In genomic region chr10:46028584-46029570, GRCh38 we compare ENCODE assay signal across 8 cellular contexts. TPM values are rescaled to one million over a fixed set of nuclear protein-coding genes. Genes with fewer than 3 reads are reported as not detected.
DNase-seq lines count a peak whose midpoint lies in the region; TF ChIP-seq lines count a peak whose summit lies in the region.

No MANE protein-coding gene starts in this region.

- no peak overlapping the region for H4K91ac ChIP-seq in neuronal stem cell (ENCODE audit: low read depth, low read length, poor library complexity)

- no peak overlapping the region for H4K8ac ChIP-seq in neuronal stem cell (ENCODE audit: low read depth, low read length)

- no peak overlapping the region for H2BK12ac ChIP-seq in neuronal stem cell (ENCODE audit: low read length)

- H3K27ac ChIP-seq in HEK293 (ENCODE audit: extremely low read depth, low read depth, low read length) = no peak overlapping the region
- peak overlapping the region; percentile 91 for H3K27ac ChIP-seq in fibroblast of lung (ENCODE audit: insufficient read depth, low read length)
- no peak overlapping the region for H3K27ac ChIP-seq in neuronal stem cell (replicated peaks; ENCODE audit: low read length)

- H3K9ac ChIP-seq in fibroblast of lung (ENCODE audit: insufficient read depth, low read length) (peak overlapping the region; percentile 95), neuronal stem cell (ENCODE audit: low read depth, low read length, poor library complexity) (no peak overlapping the region)

- H2BK15ac ChIP-seq in neuronal stem cell (ENCODE audit: low read length) = no peak overlapping the region

- H3K36me3 ChIP-seq in HEK293 (ENCODE audit: control insufficient read depth in 2 of 2, insufficient read depth in 1 of 2, low read length in 2 of 2) (peaks cover 0 to 25% of the 10 kb centered on the region in 2 experiments; a peak in 1 of 3 replicates), fibroblast of lung (ENCODE audit: control insufficient read depth, insufficient read depth, low read length) (no peaks in the 10 kb centered on the region), neuronal stem cell (replicated peaks in 1 of 2; ENCODE audit: control insufficient read depth in 2 of 2, insufficient read depth in 2 of 2, low read length in 2 of 2) (peaks cover 0 to 4% of the 10 kb centered on the region in 2 donors)

- peaks cover 19% of the 10 kb centered on the region for H3K4me1 ChIP-seq in HEK293 (ENCODE audit: control insufficient read depth, insufficient read depth, low read length)
- peaks cover 5% of the 10 kb centered on the region for H3K4me1 ChIP-seq in fibroblast of lung (ENCODE audit: control insufficient read depth, extremely low read depth, insufficient read depth, low read length)
- H3K4me1 ChIP-seq in neuronal stem cell (ENCODE audit: control insufficient read depth in 2 of 2, insufficient read depth in 1 of 2, low read depth in 1 of 2, low read length in 2 of 2) = peaks cover 3 to 9% of the 10 kb centered on the region in 2 donors

- no peak overlapping the region for H3K23ac ChIP-seq in neuronal stem cell (ENCODE audit: low read depth, low read length, poor library complexity)

- no peak overlapping the region for H2AK5ac ChIP-seq in neuronal stem cell (ENCODE audit: low read depth, low read length)

- H2BK120ac ChIP-seq in neuronal stem cell (ENCODE audit: low read depth, low read length) = no peak overlapping the region

- peak; percentile 36 for DNase-seq in stimulated activated CD4-positive, alpha-beta T cell treated with anti-CD3 and anti-CD28 coated beads, Interleukin-15, amount 100 ng/mL, for 24 hours
- DNase-seq in stimulated activated CD4-positive, alpha-beta T cell treated with anti-CD3 and anti-CD28 coated beads, Interleukin-12 subunit alpha, Interleukin-12 subunit beta, amount 100 ng/mL, for 4 hours = no peak
- peak; percentile 41 for DNase-seq in NCI-H146 (lab: John Stamatoyannopoulos, UW)
- DNase-seq in fibroblast of lung (ENCODE audit: low read depth in 2 of 2) = peak; percentile 76 to 82
- DNase-seq in neuronal stem cell (ENCODE audit: low spot score) = peak; percentile 33
- no peak for DNase-seq in GOT3 (lab: John Stamatoyannopoulos, UW)

- H3K9me3 ChIP-seq in HEK293 (ENCODE audit: control insufficient read depth, insufficient read depth, low read depth, low read length) (no peaks in the 10 kb centered on the region), fibroblast of lung (ENCODE audit: control insufficient read depth, insufficient read depth, low read depth, low read length) (no peaks in the 10 kb centered on the region), neuronal stem cell (replicated peaks in 1 of 2; ENCODE audit: control insufficient read depth in 2 of 2, insufficient read depth in 1 of 2, low read depth in 1 of 2, low read length in 2 of 2) (no peaks in the 10 kb centered on the region)

- H3K79me2 ChIP-seq in fibroblast of lung (ENCODE audit: control insufficient read depth, insufficient read depth, low read length) = peaks cover 63% of the 10 kb centered on the region

- POLR2A ChIA-PET in HEK293 (lab: Yijun Ruan, JAX) = interaction anchor here (0.6 to 2.0 kb wide), 3 partner anchors 18 to 78 kb away, joined by 3 to 7 read pairs (median 3); no protein-coding TSS in a partner anchor

- H2AFZ ChIP-seq in fibroblast of lung (ENCODE audit: low read length) (no peak overlapping the region), neuronal stem cell (ENCODE audit: low read length) (no peak overlapping the region)

- H3K18ac ChIP-seq in neuronal stem cell (ENCODE audit: low read length) = no peak overlapping the region

- no peak overlapping the region for H3K14ac ChIP-seq in neuronal stem cell (ENCODE audit: low read length)

- H3K4me3 ChIP-seq in HEK293 (ENCODE audit: low read depth, low read length) (peak overlapping the region; percentile 93), WI38 (ENCODE audit: low read depth, low read length) (peak overlapping the region; percentile 87), fibroblast of lung (replicated peaks in 1 of 4; ENCODE audit: control extremely low read depth in 1 of 4, insufficient read depth in 1 of 4, low read depth in 3 of 4, low read length in 4 of 4) (peak overlapping the region; percentile 80 to 92 (median 87)), neuronal stem cell (ENCODE audit: low read length in 2 of 2) (peak overlapping the region in 1 of 2 donors; percentile 64)

- CTCF ChIA-PET in HEK293 (lab: Yijun Ruan, JAX) = interaction anchor here (0.6 to 2.2 kb wide), 9 partner anchors 8 to 996 kb away, joined by 3 to 7 read pairs (median 4); no protein-coding TSS in a partner anchor

- TF ChIP-seq CTCF in HEK293 (tag by site-specific recombination; IDR thresholded peaks at IDR 0.05) (peak; percentile 28; the same call in 1 of the 2 replicates), WI38 (IDR thresholded peaks at IDR 0.05; ENCODE audit: low read depth, low read length) (peak; percentile 33), fibroblast of lung (conservative IDR thresholded peaks at IDR 0.05 in 1 of 2, IDR thresholded peaks at IDR 0.05 in 1 of 2; ENCODE audit: low read depth in 1 of 2, low read length in 2 of 2) (peak; percentile 68 to 80)

- no peak overlapping the region for H3K4ac ChIP-seq in neuronal stem cell (ENCODE audit: low read length)

- WGBS in neuronal stem cell (ENCODE audit: extremely low coverage in 2 of 2, insufficient read length in 2 of 2, insufficient replicate concordance in 1 of 2), 2 donors = no CpG with 5 or more reads among the region's 7 CpGs

- H3K27me3 ChIP-seq in fibroblast of lung (ENCODE audit: control insufficient read depth, insufficient read depth, low read length) (no peaks in the 10 kb centered on the region), neuronal stem cell (ENCODE audit: control insufficient read depth in 3 of 3, insufficient read depth in 3 of 3, low read depth in 1 of 3, low read length in 3 of 3) (no peaks in the 10 kb centered on the region)

- H3K79me1 ChIP-seq in neuronal stem cell (ENCODE audit: low read depth, low read length) = peaks cover 6% of the 10 kb centered on the region

- H3K4me2 ChIP-seq in fibroblast of lung (ENCODE audit: extremely low read depth, insufficient read depth, low read length) = peak overlapping the region; percentile 98
- no peak overlapping the region for H3K4me2 ChIP-seq in neuronal stem cell (ENCODE audit: insufficient read depth, low read length, poor library complexity, severe bottlenecking)

- peaks cover 5% of the 10 kb centered on the region for H4K20me1 ChIP-seq in fibroblast of lung (ENCODE audit: control insufficient read depth, extremely low read depth, insufficient read depth, low read length)

- no peak overlapping the region for H2BK5ac ChIP-seq in neuronal stem cell (ENCODE audit: low read length)

TF ChIP-seq in HEK293, 187 proteins besides CTCF, POLR2A, EP300 and RAD21:
- TF ChIP-seq SP7 (tag by site-specific recombination; IDR thresholded peaks at IDR 0.05) (0 out of 2 replicates have a peak, but pooled peaks have one; percentile 29), ZNF544 (tag by site-specific recombination; IDR thresholded peaks at IDR 0.05) (no peak), ZNF660 (tag by site-specific recombination; IDR thresholded peaks at IDR 0.05) (peak; percentile 85), ZEB2 (tag by site-specific recombination; IDR thresholded peaks at IDR 0.05) (0 out of 2 replicates have a peak, but pooled peaks have one; percentile 19), ZFP69B (tag by site-specific recombination; IDR thresholded peaks at IDR 0.05) (no peak), ZNF654 (tag by site-specific recombination; IDR thresholded peaks at IDR 0.05; ENCODE audit: low read depth) (peak; percentile 71), ZBTB48 (tag by site-specific recombination; IDR thresholded peaks at IDR 0.05) (peak; percentile 81; the same call in 1 of the 2 replicates)

RNA-seq across cellular contexts. Expression of gene NCOA4, which starts 1.5 kb away (rescaled TPM):
- total RNA-seq in fibroblast of lung = 145 and 175 TPM in 2 replicates
- polyA plus RNA-seq in fibroblast of lung = 117 and 140 TPM in 2 replicates
- 78.4 and 81.5 TPM in 2 replicates for polyA plus RNA-seq in fibroblast of lung (2012)
- 76.8 and 152 TPM in 2 replicates for polyA minus RNA-seq in fibroblast of lung (ENCODE audit: low replicate concordance)
- polyA plus RNA-seq in neuronal stem cell (2013, experiment 1 of 2) = 39.8 TPM
- 39.0 TPM for polyA plus RNA-seq in neuronal stem cell (2013, experiment 2 of 2)

RNA-seq across cellular contexts. Expression of gene MSMB, which starts 17.2 kb away (rescaled TPM):
- not detected in 2 replicates for total RNA-seq in fibroblast of lung
- not detected in 2 replicates for polyA plus RNA-seq in fibroblast of lung
- not detected in 2 replicates for polyA plus RNA-seq in fibroblast of lung (2012)
- not detected in 2 replicates for polyA minus RNA-seq in fibroblast of lung (ENCODE audit: low replicate concordance)
- not detected for polyA plus RNA-seq in neuronal stem cell (2013, experiment 1 of 2)
- not detected for polyA plus RNA-seq in neuronal stem cell (2013, experiment 2 of 2)

RNA-seq across cellular contexts. Expression of gene TIMM23, which starts 56.6 kb away (rescaled TPM):
- 55.0 and 58.8 TPM in 2 replicates for total RNA-seq in fibroblast of lung
- 130 and 145 TPM in 2 replicates for polyA plus RNA-seq in fibroblast of lung
- polyA plus RNA-seq in fibroblast of lung (2012) = 95.8 and 115 TPM in 2 replicates
- 16.8 and 18.3 TPM in 2 replicates for polyA minus RNA-seq in fibroblast of lung (ENCODE audit: low replicate concordance)
- 71.4 TPM for polyA plus RNA-seq in neuronal stem cell (2013, experiment 1 of 2)
- polyA plus RNA-seq in neuronal stem cell (2013, experiment 2 of 2) = 72.4 TPM

Comparison
In these comparisons a context has a peak if more than half of its experiments do, and no peak if none do; other contexts are left out.
1. DNase-seq: peak in stimulated activated CD4-positive, alpha-beta T cell treated with anti-CD3 and anti-CD28 coated beads, Interleukin-15, amount 100 ng/mL, for 24 hours (single experiment), NCI-H146 (single experiment), fibroblast of lung (2 of 2) and neuronal stem cell (single experiment); none in stimulated activated CD4-positive, alpha-beta T cell treated with anti-CD3 and anti-CD28 coated beads, Interleukin-12 subunit alpha, Interleukin-12 subunit beta, amount 100 ng/mL, for 4 hours (single experiment) and GOT3 (single experiment).
2. Peak in every context shown above with its lines, with median percentiles within 50 percentile points of each other: CTCF ChIP-seq.